1 cellular context compared by ENCODE assay signal in the genomic region with DNA sequence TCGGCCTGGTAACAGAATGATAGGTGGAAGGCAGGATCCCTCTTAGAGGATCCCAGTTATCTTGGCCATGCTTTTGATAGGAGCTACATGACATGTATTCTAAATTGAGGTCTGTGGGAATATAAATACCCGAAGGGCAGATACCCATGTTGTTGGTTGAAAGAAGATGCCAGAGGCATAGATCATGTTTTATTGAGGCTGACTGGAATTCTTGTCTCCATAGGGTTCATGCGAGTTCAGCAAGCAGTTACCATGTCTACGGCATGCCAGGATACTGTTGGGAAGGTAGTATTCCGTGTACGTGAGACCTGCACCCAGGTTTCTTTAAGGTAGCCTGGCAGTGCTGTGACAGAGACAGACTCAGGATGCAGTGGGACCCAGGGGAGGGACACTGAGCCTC.
TF ChIP-seq lines count a peak whose summit lies in the region.

No MANE protein-coding gene starts in this region.

TF ChIP-seq in WTC11, 78 proteins besides CTCF, POLR2A, EP300 and RAD21:
- TF ChIP-seq ELF4 (CRISPR knock-in tag; IDR thresholded peaks at IDR 0.05; ENCODE audit: low read depth) (no peak), EMX1 (CRISPR knock-in tag; IDR thresholded peaks at IDR 0.05) (no peak), CREM (CRISPR knock-in tag; IDR thresholded peaks at IDR 0.05) (no peak), TCF7 (CRISPR knock-in tag; IDR thresholded peaks at IDR 0.05; ENCODE audit: low read depth) (no peak), ZNF138 (CRISPR knock-in tag; conservative IDR thresholded peaks at IDR 0.05) (no peak), ATF1 (CRISPR knock-in tag; IDR thresholded peaks at IDR 0.05) (no peak), ZNF396 (CRISPR knock-in tag; IDR thresholded peaks at IDR 0.05; ENCODE audit: borderline replicate concordance) (no peak), ZNF317 (CRISPR knock-in tag; IDR thresholded peaks at IDR 0.05; ENCODE audit: borderline replicate concordance, low read depth) (no peak), MXD4 (CRISPR knock-in tag; IDR thresholded peaks at IDR 0.05; ENCODE audit: borderline replicate concordance) (no peak), IRF2 (CRISPR knock-in tag; IDR thresholded peaks at IDR 0.05; ENCODE audit: borderline replicate concordance, low read depth) (no peak)
- TF ChIP-seq, protein P1, sequence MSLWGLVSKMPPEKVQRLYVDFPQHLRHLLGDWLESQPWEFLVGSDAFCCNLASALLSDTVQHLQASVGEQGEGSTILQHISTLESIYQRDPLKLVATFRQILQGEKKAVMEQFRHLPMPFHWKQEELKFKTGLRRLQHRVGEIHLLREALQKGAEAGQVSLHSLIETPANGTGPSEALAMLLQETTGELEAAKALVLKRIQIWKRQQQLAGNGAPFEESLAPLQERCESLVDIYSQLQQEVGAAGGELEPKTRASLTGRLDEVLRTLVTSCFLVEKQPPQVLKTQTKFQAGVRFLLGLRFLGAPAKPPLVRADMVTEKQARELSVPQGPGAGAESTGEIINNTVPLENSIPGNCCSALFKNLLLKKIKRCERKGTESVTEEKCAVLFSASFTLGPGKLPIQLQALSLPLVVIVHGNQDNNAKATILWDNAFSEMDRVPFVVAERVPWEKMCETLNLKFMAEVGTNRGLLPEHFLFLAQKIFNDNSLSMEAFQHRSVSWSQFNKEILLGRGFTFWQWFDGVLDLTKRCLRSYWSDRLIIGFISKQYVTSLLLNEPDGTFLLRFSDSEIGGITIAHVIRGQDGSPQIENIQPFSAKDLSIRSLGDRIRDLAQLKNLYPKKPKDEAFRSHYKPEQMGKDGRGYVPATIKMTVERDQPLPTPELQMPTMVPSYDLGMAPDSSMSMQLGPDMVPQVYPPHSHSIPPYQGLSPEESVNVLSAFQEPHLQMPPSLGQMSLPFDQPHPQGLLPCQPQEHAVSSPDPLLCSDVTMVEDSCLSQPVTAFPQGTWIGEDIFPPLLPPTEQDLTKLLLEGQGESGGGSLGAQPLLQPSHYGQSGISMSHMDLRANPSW (CRISPR knock-in tag; conservative IDR thresholded peaks at IDR 0.05; ENCODE audit: low read depth), result no peak
- TF ChIP-seq, protein P2, sequence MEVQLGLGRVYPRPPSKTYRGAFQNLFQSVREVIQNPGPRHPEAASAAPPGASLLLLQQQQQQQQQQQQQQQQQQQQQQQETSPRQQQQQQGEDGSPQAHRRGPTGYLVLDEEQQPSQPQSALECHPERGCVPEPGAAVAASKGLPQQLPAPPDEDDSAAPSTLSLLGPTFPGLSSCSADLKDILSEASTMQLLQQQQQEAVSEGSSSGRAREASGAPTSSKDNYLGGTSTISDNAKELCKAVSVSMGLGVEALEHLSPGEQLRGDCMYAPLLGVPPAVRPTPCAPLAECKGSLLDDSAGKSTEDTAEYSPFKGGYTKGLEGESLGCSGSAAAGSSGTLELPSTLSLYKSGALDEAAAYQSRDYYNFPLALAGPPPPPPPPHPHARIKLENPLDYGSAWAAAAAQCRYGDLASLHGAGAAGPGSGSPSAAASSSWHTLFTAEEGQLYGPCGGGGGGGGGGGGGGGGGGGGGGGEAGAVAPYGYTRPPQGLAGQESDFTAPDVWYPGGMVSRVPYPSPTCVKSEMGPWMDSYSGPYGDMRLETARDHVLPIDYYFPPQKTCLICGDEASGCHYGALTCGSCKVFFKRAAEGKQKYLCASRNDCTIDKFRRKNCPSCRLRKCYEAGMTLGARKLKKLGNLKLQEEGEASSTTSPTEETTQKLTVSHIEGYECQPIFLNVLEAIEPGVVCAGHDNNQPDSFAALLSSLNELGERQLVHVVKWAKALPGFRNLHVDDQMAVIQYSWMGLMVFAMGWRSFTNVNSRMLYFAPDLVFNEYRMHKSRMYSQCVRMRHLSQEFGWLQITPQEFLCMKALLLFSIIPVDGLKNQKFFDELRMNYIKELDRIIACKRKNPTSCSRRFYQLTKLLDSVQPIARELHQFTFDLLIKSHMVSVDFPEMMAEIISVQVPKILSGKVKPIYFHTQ (CRISPR knock-in tag; IDR thresholded peaks at IDR 0.05), result no peak
- TF ChIP-seq, protein P3, sequence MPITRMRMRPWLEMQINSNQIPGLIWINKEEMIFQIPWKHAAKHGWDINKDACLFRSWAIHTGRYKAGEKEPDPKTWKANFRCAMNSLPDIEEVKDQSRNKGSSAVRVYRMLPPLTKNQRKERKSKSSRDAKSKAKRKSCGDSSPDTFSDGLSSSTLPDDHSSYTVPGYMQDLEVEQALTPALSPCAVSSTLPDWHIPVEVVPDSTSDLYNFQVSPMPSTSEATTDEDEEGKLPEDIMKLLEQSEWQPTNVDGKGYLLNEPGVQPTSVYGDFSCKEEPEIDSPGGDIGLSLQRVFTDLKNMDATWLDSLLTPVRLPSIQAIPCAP (CRISPR knock-in tag; IDR thresholded peaks at IDR 0.05), result no peak
